ENCODE assay signal across 1 cellular context in the genomic region with DNA sequence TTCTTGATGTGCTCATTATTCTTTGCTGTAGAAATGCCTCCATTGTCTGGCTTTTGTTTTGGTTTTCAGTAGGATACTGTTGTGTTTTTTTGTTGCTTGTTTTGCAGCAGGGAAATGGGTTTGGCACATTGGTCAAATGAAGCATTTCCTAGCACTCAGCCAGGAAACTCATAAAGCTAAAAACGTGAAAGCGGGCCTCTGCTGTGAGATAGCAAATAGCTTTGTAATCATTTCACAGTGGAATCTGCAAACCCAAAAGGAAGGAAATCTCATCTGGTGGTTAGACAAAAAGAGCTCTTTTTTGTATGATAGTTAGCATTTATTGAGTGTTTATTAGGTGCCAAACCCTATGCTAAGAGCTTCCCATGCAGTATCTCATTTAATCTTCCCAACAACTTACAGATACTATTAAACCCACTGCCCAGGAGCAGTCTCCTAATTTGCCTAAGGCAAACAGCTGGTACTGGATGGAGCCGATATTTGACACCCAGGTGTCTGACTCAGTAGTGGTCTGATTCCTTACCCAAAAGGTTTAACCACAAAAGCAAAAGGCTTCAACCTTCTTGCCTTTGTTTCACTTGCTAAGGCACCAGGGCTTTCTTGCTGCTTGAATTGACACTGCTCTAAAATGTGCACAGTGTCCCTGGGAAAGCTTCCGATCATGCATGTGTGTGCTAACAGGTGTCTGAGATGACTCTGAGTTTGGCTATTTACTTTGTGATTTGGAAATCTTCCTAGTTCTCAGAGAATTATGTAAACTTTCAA.
TF ChIP-seq lines count a peak whose summit lies in the region.

No MANE protein-coding gene starts in this region.

TF ChIP-seq in WTC11, 78 proteins besides CTCF, POLR2A, EP300 and RAD21 (continued from another document):
- TF ChIP-seq, protein P1, sequence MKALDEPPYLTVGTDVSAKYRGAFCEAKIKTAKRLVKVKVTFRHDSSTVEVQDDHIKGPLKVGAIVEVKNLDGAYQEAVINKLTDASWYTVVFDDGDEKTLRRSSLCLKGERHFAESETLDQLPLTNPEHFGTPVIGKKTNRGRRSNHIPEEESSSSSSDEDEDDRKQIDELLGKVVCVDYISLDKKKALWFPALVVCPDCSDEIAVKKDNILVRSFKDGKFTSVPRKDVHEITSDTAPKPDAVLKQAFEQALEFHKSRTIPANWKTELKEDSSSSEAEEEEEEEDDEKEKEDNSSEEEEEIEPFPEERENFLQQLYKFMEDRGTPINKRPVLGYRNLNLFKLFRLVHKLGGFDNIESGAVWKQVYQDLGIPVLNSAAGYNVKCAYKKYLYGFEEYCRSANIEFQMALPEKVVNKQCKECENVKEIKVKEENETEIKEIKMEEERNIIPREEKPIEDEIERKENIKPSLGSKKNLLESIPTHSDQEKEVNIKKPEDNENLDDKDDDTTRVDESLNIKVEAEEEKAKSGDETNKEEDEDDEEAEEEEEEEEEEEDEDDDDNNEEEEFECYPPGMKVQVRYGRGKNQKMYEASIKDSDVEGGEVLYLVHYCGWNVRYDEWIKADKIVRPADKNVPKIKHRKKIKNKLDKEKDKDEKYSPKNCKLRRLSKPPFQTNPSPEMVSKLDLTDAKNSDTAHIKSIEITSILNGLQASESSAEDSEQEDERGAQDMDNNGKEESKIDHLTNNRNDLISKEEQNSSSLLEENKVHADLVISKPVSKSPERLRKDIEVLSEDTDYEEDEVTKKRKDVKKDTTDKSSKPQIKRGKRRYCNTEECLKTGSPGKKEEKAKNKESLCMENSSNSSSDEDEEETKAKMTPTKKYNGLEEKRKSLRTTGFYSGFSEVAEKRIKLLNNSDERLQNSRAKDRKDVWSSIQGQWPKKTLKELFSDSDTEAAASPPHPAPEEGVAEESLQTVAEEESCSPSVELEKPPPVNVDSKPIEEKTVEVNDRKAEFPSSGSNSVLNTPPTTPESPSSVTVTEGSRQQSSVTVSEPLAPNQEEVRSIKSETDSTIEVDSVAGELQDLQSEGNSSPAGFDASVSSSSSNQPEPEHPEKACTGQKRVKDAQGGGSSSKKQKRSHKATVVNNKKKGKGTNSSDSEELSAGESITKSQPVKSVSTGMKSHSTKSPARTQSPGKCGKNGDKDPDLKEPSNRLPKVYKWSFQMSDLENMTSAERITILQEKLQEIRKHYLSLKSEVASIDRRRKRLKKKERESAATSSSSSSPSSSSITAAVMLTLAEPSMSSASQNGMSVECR (CRISPR knock-in tag; IDR thresholded peaks at IDR 0.05; ENCODE audit: borderline replicate concordance) = no peak
- no peak for TF ChIP-seq ZBTB21 (CRISPR knock-in tag; IDR thresholded peaks at IDR 0.05; ENCODE audit: borderline replicate concordance)
- no peak for TF ChIP-seq EMX1 (CRISPR knock-in tag; IDR thresholded peaks at IDR 0.05)
- no peak for TF ChIP-seq ZNF671 (CRISPR knock-in tag; IDR thresholded peaks at IDR 0.05)
- TF ChIP-seq, protein P2, sequence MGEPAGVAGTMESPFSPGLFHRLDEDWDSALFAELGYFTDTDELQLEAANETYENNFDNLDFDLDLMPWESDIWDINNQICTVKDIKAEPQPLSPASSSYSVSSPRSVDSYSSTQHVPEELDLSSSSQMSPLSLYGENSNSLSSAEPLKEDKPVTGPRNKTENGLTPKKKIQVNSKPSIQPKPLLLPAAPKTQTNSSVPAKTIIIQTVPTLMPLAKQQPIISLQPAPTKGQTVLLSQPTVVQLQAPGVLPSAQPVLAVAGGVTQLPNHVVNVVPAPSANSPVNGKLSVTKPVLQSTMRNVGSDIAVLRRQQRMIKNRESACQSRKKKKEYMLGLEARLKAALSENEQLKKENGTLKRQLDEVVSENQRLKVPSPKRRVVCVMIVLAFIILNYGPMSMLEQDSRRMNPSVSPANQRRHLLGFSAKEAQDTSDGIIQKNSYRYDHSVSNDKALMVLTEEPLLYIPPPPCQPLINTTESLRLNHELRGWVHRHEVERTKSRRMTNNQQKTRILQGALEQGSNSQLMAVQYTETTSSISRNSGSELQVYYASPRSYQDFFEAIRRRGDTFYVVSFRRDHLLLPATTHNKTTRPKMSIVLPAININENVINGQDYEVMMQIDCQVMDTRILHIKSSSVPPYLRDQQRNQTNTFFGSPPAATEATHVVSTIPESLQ (CRISPR knock-in tag; IDR thresholded peaks at IDR 0.05) = no peak
- TF ChIP-seq, protein P3, sequence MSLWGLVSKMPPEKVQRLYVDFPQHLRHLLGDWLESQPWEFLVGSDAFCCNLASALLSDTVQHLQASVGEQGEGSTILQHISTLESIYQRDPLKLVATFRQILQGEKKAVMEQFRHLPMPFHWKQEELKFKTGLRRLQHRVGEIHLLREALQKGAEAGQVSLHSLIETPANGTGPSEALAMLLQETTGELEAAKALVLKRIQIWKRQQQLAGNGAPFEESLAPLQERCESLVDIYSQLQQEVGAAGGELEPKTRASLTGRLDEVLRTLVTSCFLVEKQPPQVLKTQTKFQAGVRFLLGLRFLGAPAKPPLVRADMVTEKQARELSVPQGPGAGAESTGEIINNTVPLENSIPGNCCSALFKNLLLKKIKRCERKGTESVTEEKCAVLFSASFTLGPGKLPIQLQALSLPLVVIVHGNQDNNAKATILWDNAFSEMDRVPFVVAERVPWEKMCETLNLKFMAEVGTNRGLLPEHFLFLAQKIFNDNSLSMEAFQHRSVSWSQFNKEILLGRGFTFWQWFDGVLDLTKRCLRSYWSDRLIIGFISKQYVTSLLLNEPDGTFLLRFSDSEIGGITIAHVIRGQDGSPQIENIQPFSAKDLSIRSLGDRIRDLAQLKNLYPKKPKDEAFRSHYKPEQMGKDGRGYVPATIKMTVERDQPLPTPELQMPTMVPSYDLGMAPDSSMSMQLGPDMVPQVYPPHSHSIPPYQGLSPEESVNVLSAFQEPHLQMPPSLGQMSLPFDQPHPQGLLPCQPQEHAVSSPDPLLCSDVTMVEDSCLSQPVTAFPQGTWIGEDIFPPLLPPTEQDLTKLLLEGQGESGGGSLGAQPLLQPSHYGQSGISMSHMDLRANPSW (CRISPR knock-in tag; conservative IDR thresholded peaks at IDR 0.05; ENCODE audit: low read depth) = no peak
- no peak for TF ChIP-seq TCF7 (CRISPR knock-in tag; IDR thresholded peaks at IDR 0.05; ENCODE audit: low read depth)
